ENCODE assay signal across 18 cellular contexts in genomic region chr3:45915080-45915479, GRCh38. TPM values are rescaled to one million over a fixed set of nuclear protein-coding genes. Genes with fewer than 3 reads are reported as not detected.
A peak's percentile ranks its signal among the peaks of the same experiment; 100 is the strongest.
DNase-seq lines count a peak whose midpoint lies in the region; ATAC-seq, FAIRE-seq and TF ChIP-seq lines count a peak whose summit lies in the region.
"Had no signal": no experiment of that assay in that cellular context is flagged by ENCODE, and none has a peak within 500 bp of the region (broad histone marks: within the 10 kb centered on the region; RNA-seq: fewer than 3 reads in every experiment).

No MANE protein-coding gene starts in this region.

- no peak overlapping the region for H3K27ac Mint-ChIP-seq in activated T-cell treated with anti-CD3 and anti-CD28 coated beads, Interleukin-2, amount 50 U/mL, for 72 hours
- peak overlapping the region in 5 of 10 donors; percentile 46 to 72 (median 53) for H3K27ac Mint-ChIP-seq in naive thymus-derived CD8-positive, alpha-beta T cell
- H3K27ac Mint-ChIP-seq in WTC11 = no peak overlapping the region

- FAIRE-seq in GM12892 (lab: Jason Lieb, UNC) = peak; percentile 33
- FAIRE-seq: frontal cortex had no signal

- H3K36me3 ChIP-seq in BLaER1 (peaks cover 28% of the 10 kb centered on the region), stomach (peaks cover 11 to 30% (median 20%) of the 10 kb centered on the region in 4 donors)

- H3K4me3 ChIP-seq in BLaER1 (no peak overlapping the region), stomach (no peak overlapping the region)
- H3K4me3 ChIP-seq: left ventricle myocardium inferior, psoas muscle had no signal

- 81 to 84% (median 83%) methylated on average over 9 of the region's 9 CpGs for WGBS in stomach, 5 donors

- H4K20me1 ChIP-seq in BLaER1 = no peaks in the 10 kb centered on the region

- peaks cover 68% of the 10 kb centered on the region for H3K27me3 Mint-ChIP-seq in activated T-cell treated with anti-CD3 and anti-CD28 coated beads, Interleukin-2, amount 50 U/mL, for 72 hours (ENCODE audit: low read depth)
- H3K27me3 Mint-ChIP-seq in naive thymus-derived CD8-positive, alpha-beta T cell = peaks cover 0 to 6% (median 0%) of the 10 kb centered on the region in 5 donors
- peaks cover 15% of the 10 kb centered on the region for H3K27me3 Mint-ChIP-seq in WTC11 (ENCODE audit: low read depth)

- H3K27me3 ChIP-seq in BLaER1 = no peaks in the 10 kb centered on the region
- H3K27me3 ChIP-seq in stomach = no peaks in the 10 kb centered on the region

- TF ChIP-seq CTCF in WTC11 (IDR thresholded peaks at IDR 0.05) = no peak
- no peak for TF ChIP-seq CTCF in stomach (IDR thresholded peaks at IDR 0.05)

- peak overlapping the region; percentile 70 to 75 for H3K4me3 Mint-ChIP-seq in activated T-cell treated with anti-CD3 and anti-CD28 coated beads, Interleukin-2, amount 50 U/mL, for 72 hours
- H3K4me3 Mint-ChIP-seq in naive thymus-derived CD8-positive, alpha-beta T cell = peak overlapping the region; percentile 76 to 90 (median 84)
- H3K4me3 Mint-ChIP-seq in WTC11 = no peak overlapping the region

- no peak for ATAC-seq in activated T-cell treated with anti-CD3 and anti-CD28 coated beads, Interleukin-2, amount 50 U/mL, for 72 hours (replicated peaks in 1 of 2)
- ATAC-seq in naive thymus-derived CD8-positive, alpha-beta T cell = no peak
- no peak for ATAC-seq in WTC11

- H3K9me3 ChIP-seq in BLaER1 = no peaks in the 10 kb centered on the region
- H3K9me3 ChIP-seq in stomach = no peaks in the 10 kb centered on the region
- H3K9me3 ChIP-seq: left ventricle myocardium inferior, psoas muscle had no signal

- peak overlapping the region; percentile 74 for H3K4me2 ChIP-seq in BLaER1

- H3K4me1 ChIP-seq in BLaER1 = peaks cover 45% of the 10 kb centered on the region
- H3K4me1 ChIP-seq in stomach = peaks cover 0 to 22% (median 3%) of the 10 kb centered on the region in 4 donors
- H3K4me1 ChIP-seq: psoas muscle had no signal

- H3K36me3 Mint-ChIP-seq in activated T-cell treated with anti-CD3 and anti-CD28 coated beads, Interleukin-2, amount 50 U/mL, for 72 hours (ENCODE audit: insufficient read depth in 2 of 2) = peaks cover 0 to 2% of the 10 kb centered on the region in 2 donors
- peaks cover 2 to 19% (median 4%) of the 10 kb centered on the region in 3 donors for H3K36me3 Mint-ChIP-seq in naive thymus-derived CD8-positive, alpha-beta T cell
- no peaks in the 10 kb centered on the region; the same call in 1 of the 2 replicates for H3K36me3 Mint-ChIP-seq in WTC11

- POLR2A ChIA-PET in naive thymus-derived CD8-positive, alpha-beta T cell (lab: Charles Lee) = no interaction called here
- POLR2A ChIA-PET in WTC11 (lab: Charles Lee) = no interaction called here

- H3K9me3 Mint-ChIP-seq in activated T-cell treated with anti-CD3 and anti-CD28 coated beads, Interleukin-2, amount 50 U/mL, for 72 hours = no peaks in the 10 kb centered on the region
- no peaks in the 10 kb centered on the region for H3K9me3 Mint-ChIP-seq in naive thymus-derived CD8-positive, alpha-beta T cell
- no peaks in the 10 kb centered on the region for H3K9me3 Mint-ChIP-seq in WTC11

- H3K9ac ChIP-seq in BLaER1 = no peak overlapping the region

- no peak for DNase-seq in GM12892 (ENCODE audit: insufficient read length)
- no peak for DNase-seq in activated T-cell treated with anti-CD3 and anti-CD28 coated beads, Interleukin-2, amount 50 U/mL, for 72 hours
- no peak for DNase-seq in naive thymus-derived CD8-positive, alpha-beta T cell
- no peak for DNase-seq in AG20443 (ENCODE audit: low spot score)
- no peak for DNase-seq in WTC11 (ENCODE audit: low spot score)
- DNase-seq in stomach = no peak
- DNase-seq in stimulated activated CD8-positive, alpha-beta memory T cell treated with anti-CD3 and anti-CD28 coated beads, Interleukin-4, amount 100 ng/mL, for 48 hours = no peak
- DNase-seq: DMS79, KG1, left ventricle myocardium inferior, NCI-H1105 treated with DMSO at 0.1 percent for 48 hours, NCI-H226, psoas muscle had no signal

- no peak for TF ChIP-seq POLR2A in GM12892 (IDR thresholded peaks at IDR 0.05; ENCODE audit: low read depth, low read length)
- no peak for TF ChIP-seq POLR2A in stomach (IDR thresholded peaks at IDR 0.05)

- peaks cover 36% of the 10 kb centered on the region for H3K4me1 Mint-ChIP-seq in activated T-cell treated with anti-CD3 and anti-CD28 coated beads, Interleukin-2, amount 50 U/mL, for 72 hours (ENCODE audit: low read depth)
- peaks cover 16 to 55% (median 28%) of the 10 kb centered on the region in 4 donors for H3K4me1 Mint-ChIP-seq in naive thymus-derived CD8-positive, alpha-beta T cell
- H3K4me1 Mint-ChIP-seq in WTC11 = peaks cover 6% of the 10 kb centered on the region; the same call in 1 of the 2 replicates

- no peak for TF ChIP-seq EP300 in stomach (IDR thresholded peaks at IDR 0.05)

- CTCF ChIA-PET in WTC11 (lab: Charles Lee) = no interaction called here

- H3K27ac ChIP-seq in BLaER1 = peak overlapping the region; percentile 1; the same call in 1 of the 2 replicates
- no peak overlapping the region for H3K27ac ChIP-seq in stomach
- H3K27ac ChIP-seq: left ventricle myocardium inferior, psoas muscle had no signal

- intact Hi-C loops in stomach (cut with DNase I; ENCODE audit: low total_unique reads) = no loop called here

TF ChIP-seq in WTC11, 78 proteins besides CTCF, POLR2A, EP300 and RAD21 (continues in another document):
- no peak for TF ChIP-seq PREB (CRISPR knock-in tag; IDR thresholded peaks at IDR 0.05; ENCODE audit: borderline replicate concordance)
- TF ChIP-seq FOXJ3 (CRISPR knock-in tag; IDR thresholded peaks at IDR 0.05; ENCODE audit: borderline replicate concordance) = no peak
- TF ChIP-seq RORB (CRISPR knock-in tag; IDR thresholded peaks at IDR 0.05) = no peak
- no peak for TF ChIP-seq CREB1 (CRISPR knock-in tag; IDR thresholded peaks at IDR 0.05)
- TF ChIP-seq MXD4 (CRISPR knock-in tag; IDR thresholded peaks at IDR 0.05; ENCODE audit: borderline replicate concordance) = no peak
- TF ChIP-seq HMGXB4 (CRISPR knock-in tag; IDR thresholded peaks at IDR 0.05) = no peak
- TF ChIP-seq TP53 (CRISPR knock-in tag; IDR thresholded peaks at IDR 0.05) = no peak
- TF ChIP-seq NR1H2 (CRISPR knock-in tag; IDR thresholded peaks at IDR 0.05) = no peak
- TF ChIP-seq NFYB (CRISPR knock-in tag; conservative IDR thresholded peaks at IDR 0.05; ENCODE audit: low read depth) = no peak
- no peak for TF ChIP-seq ZNF512 (CRISPR knock-in tag; IDR thresholded peaks at IDR 0.05; ENCODE audit: borderline replicate concordance)

RNA-seq across cellular contexts. Expression of gene CXCR6, which starts 28.2 kb away (rescaled TPM):
- polyA plus RNA-seq in GM12892 (2012; ENCODE audit: missing spikeins) = 0.23 TPM
- total RNA-seq in activated T-cell treated with anti-CD3 and anti-CD28 coated beads, Interleukin-2, amount 50 U/mL, for 72 hours = 10 to 100 TPM in 1 of 2 donors, 1 to 10 TPM in 1; 2.0 to 13.1 TPM
- under 1 TPM; 0.25 to 0.34 TPM for total RNA-seq in naive thymus-derived CD8-positive, alpha-beta T cell
- 1 to 10 TPM in 1 of 3 donors, under 1 TPM in 2; 0.42 to 9.3 (median 0.80) TPM for polyA plus RNA-seq in naive thymus-derived CD8-positive, alpha-beta T cell
- total RNA-seq in WTC11 (2021) (not detected in 3 replicates), stomach (10 to 100 TPM in 1 of 5 donors, 1 to 10 TPM in 1, not detected in 3; 1.1 to 14.8 TPM)
- polyA plus RNA-seq in stomach = 1 to 10 TPM in 1 of 3 donors, under 1 TPM in 2; 0.31 to 3.2 (median 0.70) TPM
- total RNA-seq: frontal cortex, myocyte had no signal
- polyA plus RNA-seq: BJ had no signal

RNA-seq across cellular contexts. Expression of gene CCR9, which starts 28.7 kb away (rescaled TPM):
- polyA plus RNA-seq in GM12892 (2012; ENCODE audit: missing spikeins) = 0.19 TPM
- total RNA-seq in activated T-cell treated with anti-CD3 and anti-CD28 coated beads, Interleukin-2, amount 50 U/mL, for 72 hours = under 1 TPM in 1 of 2 donors, not detected in 1; 0.14 TPM
- total RNA-seq in naive thymus-derived CD8-positive, alpha-beta T cell = 1 to 10 TPM; 1.9 to 2.0 TPM
- under 1 TPM in 2 of 3 donors, not detected in 1; 0.33 to 0.49 TPM for polyA plus RNA-seq in naive thymus-derived CD8-positive, alpha-beta T cell
- total RNA-seq in WTC11 (2021) (not detected in 3 replicates), stomach (1 to 10 TPM in 2 of 5 donors, not detected in 3; 1.1 to 1.2 TPM)
- polyA plus RNA-seq in stomach = under 1 TPM in 1 of 3 donors, not detected in 2; 0.08 TPM
- total RNA-seq: left ventricle myocardium inferior, myocyte, psoas muscle, subcutaneous adipose tissue had no signal
- polyA plus RNA-seq: BJ had no signal
